Comparison of ENCODE assay signal across 9 cellular contexts in genomic region chr18:79484661-79485621, GRCh38.
DNase-seq lines count a peak whose midpoint lies in the region; ATAC-seq and TF ChIP-seq lines count a peak whose summit lies in the region.
"Had no signal": no experiment of that assay in that cellular context is flagged by ENCODE, and none has a peak within 500 bp of the region (broad histone marks: within the 10 kb centered on the region; RNA-seq: fewer than 3 reads in every experiment).

No MANE protein-coding gene starts in this region.

- H3K9me3 ChIP-seq in MG63 (no peaks in the 10 kb centered on the region), neuronal stem cell (replicated peaks in 1 of 2; ENCODE audit: control insufficient read depth in 2 of 2, insufficient read depth in 1 of 2, low read depth in 1 of 2, low read length in 2 of 2) (no peaks in the 10 kb centered on the region)

- H3K4me1 Mint-ChIP-seq in endothelial cell (ENCODE audit: unreplicated experiment), result peaks cover 4% of the 10 kb centered on the region

- H2BK5ac ChIP-seq in neuronal stem cell (ENCODE audit: low read length), result no peak overlapping the region

- H2AFZ ChIP-seq in neuronal stem cell (ENCODE audit: low read length), result peak overlapping the region; percentile 69

- H2AK5ac ChIP-seq in neuronal stem cell (ENCODE audit: low read depth, low read length), result peak overlapping the region; percentile 91

- H3K4me3 Mint-ChIP-seq in endothelial cell (ENCODE audit: unreplicated experiment), result no peak overlapping the region

- POLR2A ChIA-PET in BJ (lab: Charles Lee), result no interaction called here

- H3K27me3 ChIP-seq in BJ (ENCODE audit: control insufficient read depth, insufficient read depth, low read length), result no peaks in the 10 kb centered on the region
- H3K27me3 ChIP-seq in MG63, result no peaks in the 10 kb centered on the region
- no peaks in the 10 kb centered on the region for H3K27me3 ChIP-seq in neuronal stem cell (ENCODE audit: control insufficient read depth in 3 of 3, insufficient read depth in 3 of 3, low read depth in 1 of 3, low read length in 3 of 3)

- peak overlapping the region; percentile 15 for H3K4me3 ChIP-seq in BJ (ENCODE audit: low read depth, low read length)
- H3K4me3 ChIP-seq in MG63, result no peak overlapping the region
- no peak overlapping the region for H3K4me3 ChIP-seq in neuronal stem cell (ENCODE audit: low read length in 2 of 2)

- H3K14ac ChIP-seq in neuronal stem cell (ENCODE audit: low read length), result peak overlapping the region; percentile 83

- H3K4ac ChIP-seq in neuronal stem cell (ENCODE audit: low read length), result peak overlapping the region; percentile 87

- H2BK120ac ChIP-seq in neuronal stem cell (ENCODE audit: low read depth, low read length), result peak overlapping the region; percentile 4

- no CpG with 5 or more reads among the region's 50 CpGs for WGBS in neuronal stem cell (ENCODE audit: extremely low coverage in 2 of 2, insufficient read length in 2 of 2, insufficient replicate concordance in 1 of 2), 2 donors

- H3K36me3 Mint-ChIP-seq in endothelial cell (ENCODE audit: low read depth, unreplicated experiment), result peaks cover 8% of the 10 kb centered on the region

- no peak overlapping the region for H3K4me2 ChIP-seq in neuronal stem cell (ENCODE audit: insufficient read depth, low read length, poor library complexity, severe bottlenecking)

- peak overlapping the region; percentile 69 for H2BK15ac ChIP-seq in neuronal stem cell (ENCODE audit: low read length)

- H3K36me3 ChIP-seq in BJ (ENCODE audit: control insufficient read depth, insufficient read depth, low read length), result no peaks in the 10 kb centered on the region
- no peaks in the 10 kb centered on the region for H3K36me3 ChIP-seq in MG63
- H3K36me3 ChIP-seq in neuronal stem cell (replicated peaks in 1 of 2; ENCODE audit: control insufficient read depth in 2 of 2, insufficient read depth in 2 of 2, low read length in 2 of 2), result no peaks in the 10 kb centered on the region

- peak overlapping the region; percentile 37 for H3K9ac ChIP-seq in neuronal stem cell (ENCODE audit: low read depth, low read length, poor library complexity)

- peaks cover 4% of the 10 kb centered on the region for H3K79me1 ChIP-seq in neuronal stem cell (ENCODE audit: low read depth, low read length)

- peak overlapping the region; percentile 82 for H3K18ac ChIP-seq in neuronal stem cell (ENCODE audit: low read length)

- CTCF ChIA-PET in BJ (lab: Yijun Ruan, JAX), result interaction anchor here (0.6 to 1.2 kb wide), 5 partner anchors 13 to 108 kb away, joined by 3 to 4 read pairs (median 3); no protein-coding TSS in a partner anchor

- ATAC-seq in GM19463 (IDR thresholded peaks at IDR 0.05; ENCODE audit: unreplicated experiment), result no peak

- TF ChIP-seq CTCF in BJ (IDR thresholded peaks at IDR 0.05; ENCODE audit: insufficient read depth, low read depth, low read length) (no peak), endothelial cell (IDR thresholded peaks at IDR 0.05; ENCODE audit: unreplicated experiment) (no peak)

- H3K27me3 Mint-ChIP-seq in endothelial cell (ENCODE audit: unreplicated experiment), result peaks cover 10% of the 10 kb centered on the region

- no peak overlapping the region for H4K8ac ChIP-seq in neuronal stem cell (ENCODE audit: low read depth, low read length)

- DNase-seq in BJ (ENCODE audit: low read depth) (peak; percentile 92), MG63 (peak; percentile 83), endothelial cell (ENCODE audit: low spot score) (peak; percentile 41), neuronal stem cell (ENCODE audit: low spot score) (peak; percentile 24), NCI-H1105 (lab: John Stamatoyannopoulos, UW) (no peak), DMS 273 treated with DMSO at 0.1 percent for 48 hours (lab: John Stamatoyannopoulos, UW) (no peak)
- no peak for DNase-seq in effector CD8-positive, alpha-beta T cell (lab: John Stamatoyannopoulos, UW)

- peak overlapping the region; percentile 92 for H3K23ac ChIP-seq in neuronal stem cell (ENCODE audit: low read depth, low read length, poor library complexity)

- H3K27ac ChIP-seq in neuronal stem cell (replicated peaks; ENCODE audit: low read length), result no peak overlapping the region
- H3K27ac ChIP-seq: VCaP had no signal

- H3K4me1 ChIP-seq in neuronal stem cell (ENCODE audit: control insufficient read depth in 2 of 2, insufficient read depth in 1 of 2, low read depth in 1 of 2, low read length in 2 of 2), result peaks cover 0 to 8% of the 10 kb centered on the region in 2 donors

- H2BK12ac ChIP-seq in neuronal stem cell (ENCODE audit: low read length), result peak overlapping the region; percentile 92

- H4K91ac ChIP-seq in neuronal stem cell (ENCODE audit: low read depth, low read length, poor library complexity), result no peak overlapping the region

- H3K9me3 Mint-ChIP-seq in endothelial cell (ENCODE audit: unreplicated experiment), result no peaks in the 10 kb centered on the region

- H3K27ac Mint-ChIP-seq in endothelial cell (ENCODE audit: unreplicated experiment), result peak overlapping the region; percentile 16

Comparison
In these comparisons a context has a peak if more than half of its experiments do, and no peak if none do; other contexts are left out.
1. DNase-seq: peak in BJ (single experiment), MG63 (single experiment), endothelial cell (single experiment) and neuronal stem cell (single experiment); none in effector CD8-positive, alpha-beta T cell (single experiment), NCI-H1105 (single experiment) and DMS 273 treated with DMSO at 0.1 percent for 48 hours (single experiment).